ENCODE assay signal across 9 cellular contexts in genomic region chr13:32415019-32415418, GRCh38. TPM values are rescaled to one million over a fixed set of nuclear protein-coding genes. Genes with fewer than 3 reads are reported as not detected.
DNase-seq lines count a peak whose midpoint lies in the region; ATAC-seq and TF ChIP-seq lines count a peak whose summit lies in the region.
"Had no signal": no experiment of that assay in that cellular context is flagged by ENCODE, and none has a peak within 500 bp of the region (broad histone marks: within the 10 kb centered on the region; RNA-seq: fewer than 3 reads in every experiment).

No MANE protein-coding gene starts in this region.

- no peak for TF ChIP-seq POLR2A in GM18505 (IDR thresholded peaks at IDR 0.05; ENCODE audit: borderline replicate concordance, extremely low read depth, insufficient read depth, insufficient read length)

- peak; percentile 51 for TF ChIP-seq CTCF in AG10803 (conservative IDR thresholded peaks at IDR 0.05; ENCODE audit: low read length)
- peak; percentile 62 for TF ChIP-seq CTCF in GM12872 (IDR thresholded peaks at IDR 0.05; ENCODE audit: insufficient read depth, low read depth, low read length)

- H3K36me3 ChIP-seq in SJCRH30: no peaks in the 10 kb centered on the region

- H3K27ac ChIP-seq in SJCRH30: no peak overlapping the region

- 0 out of 2 replicates have a peak, but pooled peaks cover 5% of the 10 kb centered on the region for H3K9me3 ChIP-seq in SJCRH30 (replicated peaks)

- no peaks in the 10 kb centered on the region for H3K27me3 ChIP-seq in SJCRH30

- no peaks in the 10 kb centered on the region for H3K4me1 ChIP-seq in SJCRH30

- no peak overlapping the region for H3K4me3 ChIP-seq in AG10803 (ENCODE audit: low read length)
- H3K4me3 ChIP-seq in SJCRH30: no peak overlapping the region

- ATAC-seq in GM18858 (IDR thresholded peaks at IDR 0.05; ENCODE audit: unreplicated experiment): no peak
- no peak for ATAC-seq in GM18505 (IDR thresholded peaks at IDR 0.05; ENCODE audit: unreplicated experiment)
- ATAC-seq in GM21423 (IDR thresholded peaks at IDR 0.05; ENCODE audit: unreplicated experiment): no peak

- DNase-seq in AG10803 (ENCODE audit: low read depth) (no peak), SJCRH30 (peak; percentile 18 to 54), glomerular visceral epithelial cell (ENCODE audit: extremely low spot score) (peak; percentile 5), middle frontal gyrus (ENCODE audit: extremely low spot score, low spot score) (no peak)
- DNase-seq: T1000 had no signal

RNA-seq across cellular contexts. Expression of gene N4BP2L1, which starts 12.9 kb away (rescaled TPM):
- total RNA-seq in SJCRH30 (2014; rRNA removed; shearing (Covaris generic)): 6.3 and 10.4 TPM in 2 replicates

Comparison
In these comparisons a context has a peak if more than half of its experiments do, and no peak if none do; other contexts are left out.
1. DNase-seq: peak in SJCRH30 (2 of 2) and glomerular visceral epithelial cell (single experiment); none in AG10803 (single experiment) and middle frontal gyrus (single experiment).